ENCODE assay signal across 16 cellular contexts in genomic region chr12:26293612-26294011, GRCh38.
DNase-seq lines count a peak whose midpoint lies in the region; ATAC-seq and TF ChIP-seq lines count a peak whose summit lies in the region.
"Had no signal": no experiment of that assay in that cellular context is flagged by ENCODE, and none has a peak within 500 bp of the region (broad histone marks: within the 10 kb centered on the region; RNA-seq: fewer than 3 reads in every experiment).

No MANE protein-coding gene starts in this region.

- H3K9me1 ChIP-seq in IMR-90 (ENCODE audit: insufficient read depth, low read length): 0 out of 2 replicates have a peak, but pooled peaks cover 3% of the 10 kb centered on the region

- no peak for TF ChIP-seq EP300 in suprapubic skin (IDR thresholded peaks at IDR 0.05)

- intact Hi-C loops in IMR-90 (cut with micrococcal nuclease): no loop called here

- WGBS in IMR-90 (ENCODE audit: extremely low coverage in 2 of 2, insufficient read length in 1 of 2), 2 experiments: 100% methylated on average over 1 of the region's 2 CpGs; no CpG with 5 or more reads in 1 of the 2 experiments
- WGBS in suprapubic skin: 81% methylated on average over 2 of the region's 2 CpGs

- no peak overlapping the region for H4K91ac ChIP-seq in IMR-90 (ENCODE audit: insufficient read depth, low read depth, low read length)

- TF ChIP-seq RAD21 in IMR-90 (IDR thresholded peaks at IDR 0.05; ENCODE audit: low read length): no peak

- H3K4me3 ChIP-seq in IMR-90 (ENCODE audit: insufficient read depth, low read depth, low read length) (no peak overlapping the region), kidney epithelial cell (ENCODE audit: low read depth, low read length) (no peak overlapping the region), suprapubic skin (no peak overlapping the region)
- H3K4me3 ChIP-seq: A549; BLaER1 treated with 17β-estradiol and CSF1 and Interleukin-3, amounts not matched to agents 10 nM and 100 nM had no signal

- H2BK20ac ChIP-seq in IMR-90 (ENCODE audit: low read depth, low read length): no peak overlapping the region

- POLR2A ChIA-PET in IMR-90 (lab: Charles Lee; ENCODE audit: unreplicated experiment): no interaction called here

- no peak overlapping the region for H3K9ac ChIP-seq in IMR-90 (ENCODE audit: low read depth, low read length)
- H3K9ac ChIP-seq: BLaER1 treated with 17β-estradiol and CSF1 and Interleukin-3, amounts not matched to agents 10 nM and 100 nM had no signal

- H3K36me3 ChIP-seq in IMR-90 (ENCODE audit: control insufficient read depth, insufficient read depth, low read length) (no peaks in the 10 kb centered on the region), kidney epithelial cell (ENCODE audit: control insufficient read depth, insufficient read depth, low read length) (no peaks in the 10 kb centered on the region), suprapubic skin (no peaks in the 10 kb centered on the region)
- H3K36me3 ChIP-seq: BLaER1 treated with 17β-estradiol and CSF1 and Interleukin-3, amounts not matched to agents 10 nM and 100 nM had no signal

- H2AFZ ChIP-seq in IMR-90 (replicated peaks; ENCODE audit: low read length, poor library complexity): no peak overlapping the region

- in situ Hi-C loops in IMR-90 (cut with MboI; ENCODE audit: low sequenced_read_pairs): no loop called here

- no peak overlapping the region for H4K8ac ChIP-seq in IMR-90 (ENCODE audit: low read depth in 2 of 2, low read length in 2 of 2)

- H2BK15ac ChIP-seq in IMR-90 (ENCODE audit: low read depth, low read length): no peak overlapping the region; the same call in 2 of the 3 replicates

- no peak overlapping the region for H3K4ac ChIP-seq in IMR-90 (ENCODE audit: low read depth, low read length)

- no TSS peak for BruUV-seq in IMR-90 (replicated peaks; lab: Mats Ljungman, UMichigan)

- no peak for ATAC-seq in IMR-90 (ENCODE audit: low read depth)
- ATAC-seq in omental fat pad (ENCODE audit: low FRiP score): no peak
- no peak for ATAC-seq in GM21786 (IDR thresholded peaks at IDR 0.05; ENCODE audit: unreplicated experiment)
- ATAC-seq: A549 had no signal

- no peak overlapping the region for H3K18ac ChIP-seq in IMR-90 (ENCODE audit: low read depth, low read length)

- H2AK5ac ChIP-seq in IMR-90 (ENCODE audit: low read depth, low read length): no peak overlapping the region

- H3K56ac ChIP-seq in IMR-90 (ENCODE audit: extremely low read depth, insufficient read depth, low read length): no peak overlapping the region

- no peak overlapping the region for H2BK120ac ChIP-seq in IMR-90 (ENCODE audit: low read depth, low read length)

- no peak overlapping the region for H2BK5ac ChIP-seq in IMR-90 (ENCODE audit: low read depth, low read length, poor library complexity, severe bottlenecking)

- no peak overlapping the region for H3K4me2 ChIP-seq in IMR-90 (ENCODE audit: low read depth, low read length)
- H3K4me2 ChIP-seq: A549; BLaER1 treated with 17β-estradiol and CSF1 and Interleukin-3, amounts not matched to agents 10 nM and 100 nM had no signal

- no peaks in the 10 kb centered on the region for H4K20me1 ChIP-seq in IMR-90 (ENCODE audit: insufficient read depth, low read length)
- H4K20me1 ChIP-seq: BLaER1 treated with 17β-estradiol and CSF1 and Interleukin-3, amounts not matched to agents 10 nM and 100 nM had no signal

- H3K79me1 ChIP-seq in IMR-90 (ENCODE audit: low read depth in 1 of 2, low read length in 2 of 2): no peaks in the 10 kb centered on the region

- H3K23ac ChIP-seq in IMR-90 (ENCODE audit: low read depth, low read length): no peak overlapping the region

- H3K9me3 ChIP-seq in IMR-90 (ENCODE audit: control insufficient read depth, insufficient read depth, low read length): no peaks in the 10 kb centered on the region
- no peaks in the 10 kb centered on the region for H3K9me3 ChIP-seq in suprapubic skin
- H3K9me3 ChIP-seq: A549; BLaER1 treated with 17β-estradiol and CSF1 and Interleukin-3, amounts not matched to agents 10 nM and 100 nM had no signal

- TF ChIP-seq POLR2A in IMR-90 (IDR thresholded peaks at IDR 0.05; ENCODE audit: low read depth, low read length): no peak
- TF ChIP-seq POLR2A in suprapubic skin (IDR thresholded peaks at IDR 0.05): no peak

- dilution Hi-C loops in IMR-90 (cut with HindIII; ENCODE audit: low sequenced_read_pairs, unreplicated experiment): no loop called here

- no peak overlapping the region for H2AK9ac ChIP-seq in IMR-90 (replicated peaks; ENCODE audit: low read depth, low read length, poor library complexity)

- H3K27me3 ChIP-seq in IMR-90 (ENCODE audit: control insufficient read depth, insufficient read depth, low read length) (no peaks in the 10 kb centered on the region), kidney epithelial cell (ENCODE audit: control insufficient read depth, insufficient read depth, low read length) (no peaks in the 10 kb centered on the region), suprapubic skin (no peaks in the 10 kb centered on the region)
- H3K27me3 ChIP-seq: BLaER1 treated with 17β-estradiol and CSF1 and Interleukin-3, amounts not matched to agents 10 nM and 100 nM had no signal

- no peaks in the 10 kb centered on the region; the same call in 1 of the 2 replicates for H3K4me1 ChIP-seq in IMR-90 (ENCODE audit: control insufficient read depth, insufficient read depth, low read length)
- peaks cover 7% of the 10 kb centered on the region for H3K4me1 ChIP-seq in suprapubic skin

- H3K27ac ChIP-seq in IMR-90 (ENCODE audit: insufficient read depth, low read length) (no peak overlapping the region), suprapubic skin (no peak overlapping the region)
- H3K27ac ChIP-seq: A549; BLaER1 treated with 17β-estradiol and CSF1 and Interleukin-3, amounts not matched to agents 10 nM and 100 nM had no signal

- DNase-seq in EH (ENCODE audit: low read depth) (peak; percentile 16), IMR-90 (no peak), astrocyte of the hippocampus (ENCODE audit: low read depth, low spot score) (peak; percentile 41), kidney epithelial cell (ENCODE audit: low read depth) (peak; percentile 61), ureter (ENCODE audit: low spot score) (no peak), omental fat pad (ENCODE audit: low spot score) (no peak), suprapubic skin (ENCODE audit: low spot score in 2 of 2) (no peak)
- DNase-seq: KG1, NCI-H1048, NCI-H146, NCI-H2081, NCI-H510A treated with DMSO at 0.1 percent for 48 hours, SHP77 treated with DMSO at 0.1 percent for 48 hours had no signal

- no peak for TF ChIP-seq CTCF in IMR-90 (conservative IDR thresholded peaks at IDR 0.05; ENCODE audit: low read depth, low read length)
- no peak for TF ChIP-seq CTCF in kidney epithelial cell (IDR thresholded peaks at IDR 0.05; ENCODE audit: insufficient read depth, low read length, poor library complexity, severe bottlenecking)
- TF ChIP-seq CTCF in omental fat pad (IDR thresholded peaks at IDR 0.05): no peak
- no peak for TF ChIP-seq CTCF in suprapubic skin (IDR thresholded peaks at IDR 0.05)

- CTCF ChIA-PET in IMR-90 (lab: Yijun Ruan, JAX): no interaction called here

- H4K5ac ChIP-seq in IMR-90 (ENCODE audit: low read depth, low read length): no peak overlapping the region

- H3K14ac ChIP-seq in IMR-90 (replicated peaks; ENCODE audit: low read depth, low read length): peak overlapping the region; percentile 7; the same call in 1 of the 2 replicates

TF ChIP-seq in IMR-90, 13 proteins besides CTCF, POLR2A, EP300 and RAD21:
- no peak for TF ChIP-seq FOS (IDR thresholded peaks at IDR 0.05; ENCODE audit: low read depth, low read length)
- TF ChIP-seq RCOR1 (IDR thresholded peaks at IDR 0.05; ENCODE audit: insufficient replicate concordance, low read length): no peak
- no peak for TF ChIP-seq MAFK (IDR thresholded peaks at IDR 0.05; ENCODE audit: low read depth, low read length)
- no peak for TF ChIP-seq BHLHE40 (IDR thresholded peaks at IDR 0.05; ENCODE audit: low read depth, low read length)
- TF ChIP-seq CHD1 (IDR thresholded peaks at IDR 0.05; ENCODE audit: low read depth, low read length): no peak
- TF ChIP-seq USF2 (IDR thresholded peaks at IDR 0.05; ENCODE audit: low read depth, low read length): no peak
- TF ChIP-seq SMC3 (IDR thresholded peaks at IDR 0.05; ENCODE audit: low read depth, low read length): no peak
- no peak for TF ChIP-seq NFE2L2 (IDR thresholded peaks at IDR 0.05; ENCODE audit: low read depth, low read length)

Comparison
In these comparisons a context has a peak if more than half of its experiments do, and no peak if none do; other contexts are left out.
1. DNase-seq: peak in EH (single experiment), astrocyte of the hippocampus (single experiment) and kidney epithelial cell (single experiment); none in IMR-90 (single experiment), ureter (single experiment), omental fat pad (single experiment) and suprapubic skin (0 of 2).